ENCODE assay signal across 8 cellular contexts in genomic region chr5:61331407-61332368, GRCh38. TPM values are rescaled to one million over a fixed set of nuclear protein-coding genes. Genes with fewer than 3 reads are reported as not detected.
DNase-seq lines count a peak whose midpoint lies in the region; ATAC-seq and TF ChIP-seq lines count a peak whose summit lies in the region.

Gene ZSWIM6 (plus strand): TSS chr5:61332258. CDS start chr5:61332273, 15 bp downstream.

- peak within 1 kb of the TSS; percentile 93 to 95 for H3K27ac ChIP-seq in SK-N-SH (ENCODE audit: low read depth in 2 of 2, low read length in 1 of 2)
- peak within 1 kb of the TSS; percentile 89 to 96 for H3K27ac ChIP-seq in testis

- H3K4me2 ChIP-seq in SK-N-SH, result peak within 1 kb of the TSS; percentile 99

- H3K36me3 ChIP-seq in SK-N-SH (replicated peaks in 1 of 2; ENCODE audit: control insufficient read depth in 1 of 2, insufficient read depth in 2 of 2, low read length in 1 of 2) (no peaks in the 10 kb centered on the region), testis (ENCODE audit: low read depth, missing control alignments) (no peaks in the 10 kb centered on the region)

- peaks cover 39% of the 10 kb centered on the region for H3K79me2 ChIP-seq in SK-N-SH (ENCODE audit: insufficient read depth)

- H3K9me3 Mint-ChIP-seq in HFFc6, result no peaks in the 10 kb centered on the region
- H3K9me3 Mint-ChIP-seq in activated naive CD8-positive, alpha-beta T cell (ENCODE audit: low read depth), result no peaks in the 10 kb centered on the region

- H3K36me3 Mint-ChIP-seq in HFFc6 (ENCODE audit: low read depth), result peaks cover 12% of the 10 kb centered on the region
- peaks cover 2% of the 10 kb centered on the region for H3K36me3 Mint-ChIP-seq in activated naive CD8-positive, alpha-beta T cell

- TF ChIP-seq CTCF in HFFc6 (IDR thresholded peaks at IDR 0.05) (no peak; the same call in 1 of the 2 replicates), SK-N-SH (IDR thresholded peaks at IDR 0.05) (no peak), omental fat pad (IDR thresholded peaks at IDR 0.05) (no peak), testis (IDR thresholded peaks at IDR 0.05) (no peak)

- ATAC-seq in omental fat pad (ENCODE audit: low FRiP score), result peak; percentile 92

- H3K4me3 Mint-ChIP-seq in HFFc6, result peak within 1 kb of the TSS; percentile 92
- H3K4me3 Mint-ChIP-seq in activated naive CD8-positive, alpha-beta T cell, result peak within 1 kb of the TSS; percentile 91

- TF ChIP-seq RAD21 in SK-N-SH (IDR thresholded peaks at IDR 0.05; ENCODE audit: low read length), result peak; percentile 20; the same call in 1 of the 2 replicates

- peak; percentile 23 to 43; a peak in 2 of 4 replicates for TF ChIP-seq EP300 in SK-N-SH (IDR thresholded peaks at IDR 0.05; ENCODE audit: borderline replicate concordance in 1 of 2, low read depth in 1 of 2, low read length in 1 of 2)

- peak within 1 kb of the TSS; percentile 87 for H3K27ac Mint-ChIP-seq in HFFc6
- H3K27ac Mint-ChIP-seq in activated naive CD8-positive, alpha-beta T cell, result peak within 1 kb of the TSS; percentile 92

- H3K4me3 ChIP-seq in SK-N-SH (ENCODE audit: low read depth in 2 of 2, low read length in 1 of 2) (peak within 1 kb of the TSS; percentile 94 to 95), testis (peak within 1 kb of the TSS; percentile 89 to 93)

- H3K27me3 ChIP-seq in SK-N-SH (ENCODE audit: insufficient read depth) (no peaks in the 10 kb centered on the region), testis (no peaks in the 10 kb centered on the region)

- no peaks in the 10 kb centered on the region for H3K9me2 ChIP-seq in SK-N-SH

- CTCF ChIA-PET in SK-N-SH (lab: Yijun Ruan, JAX), result interaction anchor here (0.6 to 3.3 kb wide), 15 partner anchors 11 to 547 kb away, joined by 3 to 22 read pairs (median 4); partner anchors contain the start of gene SMIM15

- H3K9me3 ChIP-seq in SK-N-SH (no peaks in the 10 kb centered on the region), testis (no peaks in the 10 kb centered on the region)

- peak; percentile 85 for TF ChIP-seq POLR2A in testis (IDR thresholded peaks at IDR 0.05)

- H3K9ac ChIP-seq in SK-N-SH, result peak within 1 kb of the TSS; percentile 93

- no peaks in the 10 kb centered on the region; the same call in 1 of the 2 replicates for H3K27me3 Mint-ChIP-seq in HFFc6 (ENCODE audit: insufficient read depth)
- peaks cover 7% of the 10 kb centered on the region for H3K27me3 Mint-ChIP-seq in activated naive CD8-positive, alpha-beta T cell

- under 1% methylated on average over 35 of the region's 94 CpGs for WGBS in SK-N-SH (ENCODE audit: low lambda C conversion rate)
- 1 to 2% methylated on average over 15 to 80 of the region's 94 CpGs for whole genome bisulfite sequencing in testis, 2 donors

- POLR2A ChIA-PET in SK-N-SH (lab: Yijun Ruan, JAX), result interaction anchor here (0.6 to 2.1 kb wide), 9 partner anchors 10 to 328 kb away, joined by 3 to 27 read pairs (median 3); partner anchors contain the start of gene SMIM15

- H3K4me1 ChIP-seq in SK-N-SH (ENCODE audit: control insufficient read depth in 1 of 2, insufficient read depth in 2 of 2, low read depth in 1 of 2, low read length in 1 of 2), result peaks cover 17 to 21% of the 10 kb centered on the region in 2 experiments; a peak in 3 of 4 replicates
- H3K4me1 ChIP-seq in testis, result peaks cover 9% of the 10 kb centered on the region

- H2AFZ ChIP-seq in SK-N-SH (ENCODE audit: low read depth), result peak within 1 kb of the TSS; percentile 93; the same call in 1 of the 2 replicates

- H3F3A ChIP-seq in SK-N-SH (replicated peaks; ENCODE audit: insufficient read depth), result peaks cover 12% of the 10 kb centered on the region

- intact Hi-C loops in testis (cut with DNase I; ENCODE audit: low total_unique reads), result loop anchor here (10.0 kb wide), 1 partner anchor 293 kb away; no protein-coding TSS in a partner anchor

- peaks cover 35% of the 10 kb centered on the region for H4K20me1 ChIP-seq in SK-N-SH (ENCODE audit: insufficient read depth)

- peaks cover 53% of the 10 kb centered on the region for H3K4me1 Mint-ChIP-seq in HFFc6 (ENCODE audit: low read depth)
- H3K4me1 Mint-ChIP-seq in activated naive CD8-positive, alpha-beta T cell (ENCODE audit: low read depth), result peaks cover 46% of the 10 kb centered on the region

- peak; percentile 98 for DNase-seq in GM04504 (ENCODE audit: low read depth)
- DNase-seq in HFFc6, result peak; percentile 98
- DNase-seq in NCI-H1092 (lab: John Stamatoyannopoulos, UW), result peak; percentile 97
- DNase-seq in SK-N-SH, result peak; percentile 96
- DNase-seq in glomerular visceral epithelial cell (ENCODE audit: extremely low spot score), result peak; percentile 100
- DNase-seq in omental fat pad (ENCODE audit: low spot score), result peak; percentile 99
- peak; percentile 100 for DNase-seq in testis

TF ChIP-seq in SK-N-SH, 30 proteins besides CTCF, POLR2A, EP300 and RAD21 (continues in another document):
- TF ChIP-seq TEAD4 (IDR thresholded peaks at IDR 0.05; ENCODE audit: borderline replicate concordance, insufficient read depth), result no peak
- no peak for TF ChIP-seq FOXJ3 (CRISPR knock-in tag; IDR thresholded peaks at IDR 0.05)
- TF ChIP-seq REST (IDR thresholded peaks at IDR 0.05; ENCODE audit: low read depth, low read length), result peak; percentile 86
- TF ChIP-seq JUND (IDR thresholded peaks at IDR 0.05), result no peak
- no peak for TF ChIP-seq FOSL2 (IDR thresholded peaks at IDR 0.05; ENCODE audit: borderline replicate concordance, low read depth)
- TF ChIP-seq NRF1 (IDR thresholded peaks at IDR 0.05; ENCODE audit: low read depth, low read length), result no peak
- TF ChIP-seq NFIC (IDR thresholded peaks at IDR 0.05; ENCODE audit: borderline replicate concordance), result peak; percentile 19
- TF ChIP-seq ZBTB33 (IDR thresholded peaks at IDR 0.05; ENCODE audit: borderline replicate concordance, low read depth), result no peak
- TF ChIP-seq GATA2 (CRISPR knock-in tag; IDR thresholded peaks at IDR 0.05), result no peak
- peak; percentile 60 for TF ChIP-seq MAX (IDR thresholded peaks at IDR 0.05; ENCODE audit: low read depth)
- TF ChIP-seq TCF12 (IDR thresholded peaks at IDR 0.05), result 0 out of 2 replicates have a peak, but pooled peaks have one; percentile 1
- TF ChIP-seq CHD2 (IDR thresholded peaks at IDR 0.05; ENCODE audit: low read length, partially characterized antibody), result no peak
- TF ChIP-seq RFX5 (IDR thresholded peaks at IDR 0.05; ENCODE audit: low read length), result peak; percentile 59; the same call in 1 of the 2 replicates

RNA-seq across cellular contexts. Expression of gene ZSWIM6, which starts in this region (rescaled TPM):
- total RNA-seq in HFFc6 (2021; fragmentation: NEBNext Ultra II Directional; extraction: Animal tissue kit (Norgen Biotek cat#: 25700)), result 10 to 100 TPM in 5 of 6 experiments, 1 to 10 TPM in 1; 9.7 to 13.5 (median 11.7) TPM
- 7.4 and 9.8 TPM in 2 replicates for polyA plus RNA-seq in SK-N-SH (2012; rRNA removed)
- polyA plus RNA-seq in SK-N-SH (2012; cell fraction: cytosol; rRNA removed), result 5.8 and 6.4 TPM in 2 replicates
- polyA plus RNA-seq in SK-N-SH (2012; cell fraction: nucleus; rRNA removed), result 13.4 and 24.6 TPM in 2 replicates
- total RNA-seq in omental fat pad, result 10 to 100 TPM in 3 of 4 donors, 1 to 10 TPM in 1; 9.7 to 31.1 (median 18.6) TPM
- 10 to 100 TPM; 16.5 to 18.0 TPM for total RNA-seq in testis
- 14.6 TPM for polyA plus RNA-seq in testis (ENCODE audit: insufficient read depth, low read depth, low replicate concordance)

Comparison
In these comparisons a context has a peak if more than half of its experiments do, and no peak if none do; other contexts are left out.
1. Peak in every context shown above with its lines: DNase-seq, ATAC-seq, H3K4me3 ChIP-seq and H3K27ac ChIP-seq.